1 cellular context compared by ENCODE assay signal in genomic region chr15:85380217-85380859, GRCh38.
TF ChIP-seq lines count a peak whose summit lies in the region.

Gene AKAP13 (plus strand): TSS chr15:85380603. CDS start chr15:85485721, 105,118 bp downstream.

TF ChIP-seq in GM12878, 131 proteins besides CTCF, POLR2A, EP300 and RAD21 (continued from another document and continues in another):
- TF ChIP-seq NKRF (conservative IDR thresholded peaks at IDR 0.05): no peak; the same call in 1 of the 2 replicates
- TF ChIP-seq CEBPZ (IDR thresholded peaks at IDR 0.05; ENCODE audit: low read depth, low read length): no peak
- peak; percentile 50; the same call in 1 of the 2 replicates for TF ChIP-seq DPF2 (IDR thresholded peaks at IDR 0.05)
- no peak for TF ChIP-seq KLF5 (IDR thresholded peaks at IDR 0.05; ENCODE audit: partially characterized antibody)
- no peak for TF ChIP-seq CBX5 (IDR thresholded peaks at IDR 0.05; ENCODE audit: low read depth)
- no peak for TF ChIP-seq HCFC1 (IDR thresholded peaks at IDR 0.05; ENCODE audit: low read length)
- peak; percentile 65; the same call in 1 of the 2 replicates for TF ChIP-seq CBFB (IDR thresholded peaks at IDR 0.05; ENCODE audit: low read depth)
- TF ChIP-seq BCL11A (IDR thresholded peaks at IDR 0.05; ENCODE audit: low read depth, low read length): 0 out of 2 replicates have a peak, but pooled peaks have one; percentile 12
- no peak for TF ChIP-seq ZNF207 (IDR thresholded peaks at IDR 0.05; ENCODE audit: borderline replicate concordance)
- TF ChIP-seq NRF1 (conservative IDR thresholded peaks at IDR 0.05; ENCODE audit: low read depth, low read length): no peak
- no peak for TF ChIP-seq SREBF2 (IDR thresholded peaks at IDR 0.05; ENCODE audit: low read length)
- TF ChIP-seq RELA (IDR thresholded peaks at IDR 0.05; ENCODE audit: borderline replicate concordance, partially characterized antibody): peak; percentile 15
- no peak for TF ChIP-seq HDGF (IDR thresholded peaks at IDR 0.05)
- no peak for TF ChIP-seq TARDBP (IDR thresholded peaks at IDR 0.05; ENCODE audit: borderline replicate concordance)
- TF ChIP-seq SKIL (IDR thresholded peaks at IDR 0.05; ENCODE audit: low read depth, poor library complexity, severe bottlenecking): no peak
- TF ChIP-seq TCF7 (IDR thresholded peaks at IDR 0.05; ENCODE audit: borderline replicate concordance): no peak
- TF ChIP-seq MYC (IDR thresholded peaks at IDR 0.05; ENCODE audit: insufficient read depth, insufficient read length, insufficient replicate concordance, low read length, severe bottlenecking): no peak
- peak; percentile 81 for TF ChIP-seq CREB1 (IDR thresholded peaks at IDR 0.05; ENCODE audit: low read depth)
- no peak for TF ChIP-seq MLLT1 (IDR thresholded peaks at IDR 0.05)
- TF ChIP-seq TBL1XR1 (IDR thresholded peaks at IDR 0.05; ENCODE audit: low read depth, low read length): no peak
- TF ChIP-seq RFX5 (IDR thresholded peaks at IDR 0.05; ENCODE audit: low read depth, low read length): peak; percentile 97
- TF ChIP-seq ZNF24 (IDR thresholded peaks at IDR 0.05): no peak
- TF ChIP-seq TAF1 (IDR thresholded peaks at IDR 0.05; ENCODE audit: borderline replicate concordance, low read depth, low read length): no peak
- peak; percentile 65 for TF ChIP-seq FOS (IDR thresholded peaks at IDR 0.05; ENCODE audit: borderline replicate concordance, extremely low read depth, insufficient read length)
- no peak for TF ChIP-seq BACH1 (IDR thresholded peaks at IDR 0.05; ENCODE audit: borderline replicate concordance)
- no peak for TF ChIP-seq RCOR1 (conservative IDR thresholded peaks at IDR 0.05; ENCODE audit: low read depth, low read length)
- no peak for TF ChIP-seq TCF12 (IDR thresholded peaks at IDR 0.05; ENCODE audit: low read depth, low read length)
- TF ChIP-seq NR2C2 (IDR thresholded peaks at IDR 0.05; ENCODE audit: borderline replicate concordance, control insufficient read depth, insufficient read length, low read depth): no peak
- TF ChIP-seq E2F4 (IDR thresholded peaks at IDR 0.05; ENCODE audit: low read depth, low read length): no peak
- no peak for TF ChIP-seq ZNF622 (IDR thresholded peaks at IDR 0.05)
- TF ChIP-seq ZBED1 (IDR thresholded peaks at IDR 0.05; ENCODE audit: borderline replicate concordance): no peak
- TF ChIP-seq PRDM15 (CRISPR knock-in tag; IDR thresholded peaks at IDR 0.05): no peak
- no peak for TF ChIP-seq NR2C1 (IDR thresholded peaks at IDR 0.05)
- no peak for TF ChIP-seq ZNF687 (IDR thresholded peaks at IDR 0.05)
- TF ChIP-seq MXI1 (IDR thresholded peaks at IDR 0.05; ENCODE audit: low read depth, low read length): no peak
- peak; percentile 34; the same call in 1 of the 2 replicates for TF ChIP-seq POLR2AphosphoS2 (IDR thresholded peaks at IDR 0.05; ENCODE audit: low read depth, low read length)
- no peak for TF ChIP-seq RELB (IDR thresholded peaks at IDR 0.05; ENCODE audit: low read depth)
- peak; percentile 60; the same call in 1 of the 2 replicates for TF ChIP-seq CREM (IDR thresholded peaks at IDR 0.05; ENCODE audit: low read depth)
- TF ChIP-seq IRF5 (IDR thresholded peaks at IDR 0.05; ENCODE audit: borderline replicate concordance): no peak
- TF ChIP-seq PAX8 (IDR thresholded peaks at IDR 0.05): no peak
- no peak for TF ChIP-seq KAT2A (conservative IDR thresholded peaks at IDR 0.05; ENCODE audit: control insufficient read depth, low read depth, low read length)
